3 cellular contexts compared by ENCODE assay signal in the genomic region with DNA sequence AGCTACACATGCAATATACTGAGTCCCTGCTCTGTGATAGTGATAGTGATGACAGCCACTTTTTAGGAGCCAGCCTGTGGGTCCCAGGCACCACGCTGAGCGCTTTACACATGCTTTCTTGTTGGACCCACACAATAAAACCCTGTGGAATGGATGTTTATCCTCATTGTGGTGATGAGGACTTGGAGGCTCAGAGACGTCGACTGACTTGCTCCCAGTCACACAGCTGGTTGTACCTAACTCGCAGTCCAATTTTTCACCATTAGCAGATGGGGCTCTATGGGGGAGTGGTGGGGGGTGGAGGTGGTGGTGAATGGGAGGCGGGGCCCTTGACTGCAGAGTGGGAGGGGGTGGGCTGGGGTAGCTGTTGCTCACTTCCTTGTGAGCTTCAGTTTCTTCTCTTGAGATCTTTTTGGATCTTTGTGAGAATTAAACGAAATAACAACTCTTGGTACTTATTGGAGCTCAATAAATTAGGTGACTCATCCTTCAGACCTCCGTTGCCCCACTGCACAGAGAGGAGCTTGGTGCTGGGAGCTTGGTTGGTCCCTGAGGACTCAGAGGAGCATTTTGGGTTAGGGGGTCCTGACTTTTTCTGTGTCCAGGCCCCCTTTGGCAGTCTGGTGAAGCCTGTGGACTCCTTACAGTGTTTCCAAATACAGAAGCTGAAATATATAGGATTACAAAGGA.
TF ChIP-seq lines count a peak whose summit lies in the region.

No MANE protein-coding gene starts in this region.

TF ChIP-seq in SK-N-SH, 30 proteins besides CTCF, POLR2A, EP300 and RAD21:
- 0 out of 2 replicates have a peak, but pooled peaks have one; percentile 6 for TF ChIP-seq JUND (IDR thresholded peaks at IDR 0.05)
- no peak for TF ChIP-seq REST (IDR thresholded peaks at IDR 0.05; ENCODE audit: low read depth, low read length)
TF ChIP-seq in SK-N-SH: peak in this region for 1.

TF ChIP-seq in SK-N-SH treated with all-trans-retinoic acid at 6 μM for 48 hours, 23 proteins besides CTCF, POLR2A, EP300 and RAD21:
- TF ChIP-seq, protein P1, sequence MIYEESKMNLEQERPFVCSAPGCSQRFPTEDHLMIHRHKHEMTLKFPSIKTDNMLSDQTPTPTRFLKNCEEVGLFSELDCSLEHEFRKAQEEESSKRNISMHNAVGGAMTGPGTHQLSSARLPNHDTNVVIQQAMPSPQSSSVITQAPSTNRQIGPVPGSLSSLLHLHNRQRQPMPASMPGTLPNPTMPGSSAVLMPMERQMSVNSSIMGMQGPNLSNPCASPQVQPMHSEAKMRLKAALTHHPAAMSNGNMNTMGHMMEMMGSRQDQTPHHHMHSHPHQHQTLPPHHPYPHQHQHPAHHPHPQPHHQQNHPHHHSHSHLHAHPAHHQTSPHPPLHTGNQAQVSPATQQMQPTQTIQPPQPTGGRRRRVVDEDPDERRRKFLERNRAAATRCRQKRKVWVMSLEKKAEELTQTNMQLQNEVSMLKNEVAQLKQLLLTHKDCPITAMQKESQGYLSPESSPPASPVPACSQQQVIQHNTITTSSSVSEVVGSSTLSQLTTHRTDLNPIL (CRISPR knock-in tag; IDR thresholded peaks at IDR 0.05; ENCODE audit: low read depth) = no peak
- TF ChIP-seq PPARA (CRISPR knock-in tag; IDR thresholded peaks at IDR 0.05; ENCODE audit: borderline replicate concordance) = no peak
- no peak for TF ChIP-seq ZNF565 (CRISPR knock-in tag; conservative IDR thresholded peaks at IDR 0.05; ENCODE audit: low read depth)
- TF ChIP-seq PATZ1 (CRISPR knock-in tag; IDR thresholded peaks at IDR 0.05; ENCODE audit: borderline replicate concordance) = no peak
- TF ChIP-seq ESRRG (CRISPR knock-in tag; IDR thresholded peaks at IDR 0.05) = no peak
- TF ChIP-seq ARNTL (CRISPR knock-in tag; IDR thresholded peaks at IDR 0.05; ENCODE audit: borderline replicate concordance, low read depth) = no peak
- no peak for TF ChIP-seq ZFP3 (CRISPR knock-in tag; IDR thresholded peaks at IDR 0.05)
- TF ChIP-seq ZNF70 (CRISPR knock-in tag; IDR thresholded peaks at IDR 0.05) = no peak
- TF ChIP-seq BACH2 (CRISPR knock-in tag; IDR thresholded peaks at IDR 0.05; ENCODE audit: borderline replicate concordance) = no peak
- no peak for TF ChIP-seq OSR1 (CRISPR knock-in tag; IDR thresholded peaks at IDR 0.05)
- TF ChIP-seq TCF4 (CRISPR knock-in tag; IDR thresholded peaks at IDR 0.05; ENCODE audit: borderline replicate concordance) = no peak
- TF ChIP-seq, protein P2, sequence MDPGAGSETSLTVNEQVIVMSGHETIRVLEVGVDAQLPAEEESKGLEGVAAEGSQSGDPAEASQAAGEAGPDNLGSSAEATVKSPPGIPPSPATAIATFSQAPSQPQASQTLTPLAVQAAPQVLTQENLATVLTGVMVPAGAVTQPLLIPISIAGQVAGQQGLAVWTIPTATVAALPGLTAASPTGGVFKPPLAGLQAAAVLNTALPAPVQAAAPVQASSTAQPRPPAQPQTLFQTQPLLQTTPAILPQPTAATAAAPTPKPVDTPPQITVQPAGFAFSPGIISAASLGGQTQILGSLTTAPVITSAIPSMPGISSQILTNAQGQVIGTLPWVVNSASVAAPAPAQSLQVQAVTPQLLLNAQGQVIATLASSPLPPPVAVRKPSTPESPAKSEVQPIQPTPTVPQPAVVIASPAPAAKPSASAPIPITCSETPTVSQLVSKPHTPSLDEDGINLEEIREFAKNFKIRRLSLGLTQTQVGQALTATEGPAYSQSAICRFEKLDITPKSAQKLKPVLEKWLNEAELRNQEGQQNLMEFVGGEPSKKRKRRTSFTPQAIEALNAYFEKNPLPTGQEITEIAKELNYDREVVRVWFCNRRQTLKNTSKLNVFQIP (CRISPR knock-in tag; IDR thresholded peaks at IDR 0.05; ENCODE audit: borderline replicate concordance, low read depth) = no peak
- TF ChIP-seq RARB (CRISPR knock-in tag; IDR thresholded peaks at IDR 0.05) = no peak
- TF ChIP-seq TOX (CRISPR knock-in tag; IDR thresholded peaks at IDR 0.05; ENCODE audit: borderline replicate concordance) = no peak
- no peak for TF ChIP-seq ZNF8 (CRISPR knock-in tag; IDR thresholded peaks at IDR 0.05)
- TF ChIP-seq GLIS3 (CRISPR knock-in tag; IDR thresholded peaks at IDR 0.05) = no peak
- no peak for TF ChIP-seq ZC3H10 (CRISPR knock-in tag; IDR thresholded peaks at IDR 0.05)
- TF ChIP-seq ZFP30 (CRISPR knock-in tag; IDR thresholded peaks at IDR 0.05) = no peak

TF ChIP-seq in WTC11, 78 proteins besides CTCF, POLR2A, EP300 and RAD21:
- TF ChIP-seq ZBTB21 (CRISPR knock-in tag; IDR thresholded peaks at IDR 0.05; ENCODE audit: borderline replicate concordance) (no peak), ZNF671 (CRISPR knock-in tag; IDR thresholded peaks at IDR 0.05) (no peak), TEAD4 (CRISPR knock-in tag; IDR thresholded peaks at IDR 0.05) (no peak), NR2C2 (CRISPR knock-in tag; IDR thresholded peaks at IDR 0.05) (no peak), GTF2I (CRISPR knock-in tag; conservative IDR thresholded peaks at IDR 0.05) (no peak), GABPB1 (CRISPR knock-in tag; IDR thresholded peaks at IDR 0.05) (no peak), TP53 (CRISPR knock-in tag; IDR thresholded peaks at IDR 0.05) (no peak)
- TF ChIP-seq, protein P3, sequence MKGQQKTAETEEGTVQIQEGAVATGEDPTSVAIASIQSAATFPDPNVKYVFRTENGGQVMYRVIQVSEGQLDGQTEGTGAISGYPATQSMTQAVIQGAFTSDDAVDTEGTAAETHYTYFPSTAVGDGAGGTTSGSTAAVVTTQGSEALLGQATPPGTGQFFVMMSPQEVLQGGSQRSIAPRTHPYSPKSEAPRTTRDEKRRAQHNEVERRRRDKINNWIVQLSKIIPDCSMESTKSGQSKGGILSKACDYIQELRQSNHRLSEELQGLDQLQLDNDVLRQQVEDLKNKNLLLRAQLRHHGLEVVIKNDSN (CRISPR knock-in tag; IDR thresholded peaks at IDR 0.05) = no peak
TF ChIP-seq in WTC11: peak in this region for 0.
